In genomic region chr19:50181121-50181520, GRCh38 we compare ENCODE assay signal across 1 cellular context.
TF ChIP-seq lines count a peak whose summit lies in the region.

No MANE protein-coding gene starts in this region.

TF ChIP-seq in HEK293, 187 proteins besides CTCF, POLR2A, EP300 and RAD21 (continued from another document):
- peak; percentile 54 for TF ChIP-seq PRDM10 (tag by site-specific recombination; IDR thresholded peaks at IDR 0.05)
- TF ChIP-seq SP7 (tag by site-specific recombination; IDR thresholded peaks at IDR 0.05): peak; percentile 70
- 0 out of 2 replicates have a peak, but pooled peaks have one; percentile 30 for TF ChIP-seq ZNF366 (tag by site-specific recombination; conservative IDR thresholded peaks at IDR 0.05)
TF ChIP-seq in HEK293: peak in this region for 4.
